Comparison of ENCODE assay signal across 21 cellular contexts in the genomic region with DNA sequence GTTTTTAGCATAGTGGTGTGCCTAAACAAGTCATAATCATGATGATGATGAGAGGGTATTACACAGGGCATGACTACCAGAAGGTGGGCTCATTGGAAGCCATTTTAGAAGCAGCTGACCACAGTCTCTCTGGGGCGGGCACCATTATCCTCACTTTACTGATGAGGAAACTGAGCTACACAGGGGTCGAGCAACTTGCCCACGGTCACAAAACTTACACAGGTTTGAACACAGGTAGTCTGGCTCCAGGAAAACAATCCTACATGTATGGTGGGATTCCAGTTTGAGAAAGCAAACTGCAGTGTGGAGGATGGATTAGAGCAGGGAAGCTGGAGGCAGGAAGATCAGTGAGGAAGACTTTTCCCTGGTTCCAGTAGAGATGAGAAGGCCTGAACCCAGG. TPM values are rescaled to one million over a fixed set of nuclear protein-coding genes. Genes with fewer than 3 reads are reported as not detected.
DNase-seq lines count a peak whose midpoint lies in the region; ATAC-seq and TF ChIP-seq lines count a peak whose summit lies in the region.
"Had no signal": no experiment of that assay in that cellular context is flagged by ENCODE, and none has a peak within 500 bp of the region (broad histone marks: within the 10 kb centered on the region; RNA-seq: fewer than 3 reads in every experiment).

No MANE protein-coding gene starts in this region.

- no peak for ATAC-seq in thoracic aorta (ENCODE audit: insufficient number of reproducible peaks, low FRiP score, low read depth)
- ATAC-seq: T-helper 17 cell had no signal

- H3K27ac Mint-ChIP-seq in neural crest cell (ENCODE audit: unreplicated experiment): no peak overlapping the region
- H3K27ac Mint-ChIP-seq: CD8-positive, alpha-beta memory T cell; HFFc6; progenitor cell of endocrine pancreas; T-helper 17 cell had no signal

- H3K36me3 Mint-ChIP-seq in neural crest cell (ENCODE audit: low read depth): peaks cover 7% of the 10 kb centered on the region
- H3K36me3 Mint-ChIP-seq: CD8-positive, alpha-beta memory T cell had no signal

- TF ChIP-seq CTCF in coronary artery (IDR thresholded peaks at IDR 0.05) (no peak), neural crest cell (conservative IDR thresholded peaks at IDR 0.05) (no peak), thoracic aorta (IDR thresholded peaks at IDR 0.05) (no peak)

- H3K36me3 ChIP-seq in thoracic aorta: peaks cover 14% of the 10 kb centered on the region

- H3K27ac ChIP-seq in angular gyrus (ENCODE audit: low read depth, low read length): peak overlapping the region; percentile 99
- peak overlapping the region; percentile 96 to 98 for H3K27ac ChIP-seq in coronary artery
- H3K27ac ChIP-seq in thoracic aorta: peak overlapping the region; percentile 98 to 99
- H3K27ac ChIP-seq: RWPE1 had no signal

- no peaks in the 10 kb centered on the region for H3K27me3 Mint-ChIP-seq in neural crest cell (ENCODE audit: low read depth)

- H3K4me1 Mint-ChIP-seq in neural crest cell: peaks cover 56% of the 10 kb centered on the region

- DNase-seq in coronary artery (ENCODE audit: low spot score) (peak; percentile 71), neural crest cell (ENCODE audit: low read depth, low spot score) (no peak), thoracic aorta (ENCODE audit: low spot score) (no peak), hippocampal formation (lab: John Stamatoyannopoulos, UW) (no peak), HK-2 (ENCODE audit: unreplicated experiment) (no peak), NCI-H2029 (lab: John Stamatoyannopoulos, UW) (no peak)
- DNase-seq: activated CD4-positive, CD25-positive, alpha-beta regulatory T cell; activated T-cell treated with anti-CD3 and anti-CD28 coated beads, Interleukin-2, amount 50 U/mL, for 48 hours; CD8-positive, alpha-beta memory T cell; HFFc6; KBM-7; NCI-H2081; NCI-H524 treated with DMSO at 0.1 percent for 48 hours; OCI-M1; stimulated activated CD4-positive, alpha-beta T cell treated with anti-CD3 and anti-CD28 coated beads, Interleukin-15, amount 100 ng/mL, for 24 hours; stimulated activated CD4-positive, alpha-beta T cell treated with anti-CD3 and anti-CD28 coated beads, Interleukin-4, amount 100 ng/mL, for 4 hours; T-helper 17 cell had no signal

- H3K27me3 ChIP-seq in thoracic aorta (replicated peaks; ENCODE audit: insufficient read depth): no peaks in the 10 kb centered on the region
- H3K27me3 ChIP-seq: suprapubic skin had no signal

- H3K4me1 ChIP-seq in thoracic aorta (ENCODE audit: control insufficient read depth in 1 of 2, low read depth in 2 of 2): peaks cover 0 to 22% of the 10 kb centered on the region in 2 donors

- H3K4me3 ChIP-seq in coronary artery (no peak overlapping the region), thoracic aorta (no peak overlapping the region)
- H3K4me3 ChIP-seq: suprapubic skin had no signal

- H3K9me3 ChIP-seq in thoracic aorta: no peaks in the 10 kb centered on the region
- H3K9me3 ChIP-seq: suprapubic skin had no signal

- no peaks in the 10 kb centered on the region for H3K9me3 Mint-ChIP-seq in neural crest cell
- H3K9me3 Mint-ChIP-seq: CD8-positive, alpha-beta memory T cell; HFFc6 had no signal

- H3K4me3 Mint-ChIP-seq in neural crest cell: peak overlapping the region; percentile 94
- H3K4me3 Mint-ChIP-seq: CD8-positive, alpha-beta memory T cell; HFFc6; T-helper 17 cell had no signal

RNA-seq across cellular contexts. Expression of a gene that starts 6.2 kb away (rescaled TPM):
- total RNA-seq in neural crest cell: 146 and 150 TPM in 2 replicates
- 1,000 to 10,000 TPM in 1 of 2 donors, 100 to 1,000 TPM in 1; 805 to 1,722 TPM for total RNA-seq in thoracic aorta
